ENCODE assay signal across 8 cellular contexts in the genomic region with DNA sequence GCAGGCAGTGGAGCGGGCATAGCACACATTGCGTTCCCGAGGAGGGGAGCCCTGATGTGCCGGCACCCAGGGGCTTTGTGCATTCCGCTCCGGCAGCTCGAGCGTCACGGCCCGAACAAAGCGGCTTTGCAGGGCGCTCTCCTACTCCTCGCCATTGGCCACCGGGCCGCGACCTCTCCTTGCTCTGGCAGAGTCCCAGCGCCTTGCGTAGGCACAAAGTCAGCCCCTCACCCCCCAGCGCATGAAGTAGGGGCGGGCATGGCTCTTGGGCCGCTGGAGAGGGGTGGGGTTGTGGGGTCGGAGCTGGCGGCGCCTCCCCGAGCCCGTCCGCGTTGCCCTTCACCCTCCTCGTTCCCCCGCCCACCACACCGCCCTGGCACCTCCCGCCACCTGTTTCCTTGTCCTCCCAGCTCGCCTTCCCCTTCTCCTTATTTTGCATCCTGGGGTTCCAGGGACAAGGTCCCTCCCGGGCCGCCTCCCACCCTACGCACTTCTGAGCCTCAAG. TPM values are rescaled to one million over a fixed set of nuclear protein-coding genes. Genes with fewer than 3 reads are reported as not detected.
A peak's percentile ranks its signal among the peaks of the same experiment; 100 is the strongest.
DNase-seq lines count a peak whose midpoint lies in the region; ATAC-seq, FAIRE-seq and TF ChIP-seq lines count a peak whose summit lies in the region.

No MANE protein-coding gene starts in this region.

- H3K27ac ChIP-seq in CD8-positive, alpha-beta T cell (ENCODE audit: low read depth, low read length), result peak overlapping the region; percentile 7
- no peak overlapping the region for H3K27ac ChIP-seq in ectodermal cell (ENCODE audit: insufficient read depth, low read depth, low read length, poor library complexity, severe bottlenecking)

- no peak for TF ChIP-seq CTCF in CD8-positive, alpha-beta T cell (IDR thresholded peaks at IDR 0.05)

- H3K36me3 Mint-ChIP-seq in CD8-positive, alpha-beta T cell, result peaks cover 7% of the 10 kb centered on the region
- peaks cover 2% of the 10 kb centered on the region for H3K36me3 Mint-ChIP-seq in IgD-negative memory B cell
- H3K36me3 Mint-ChIP-seq in activated CD4-positive, alpha-beta T cell treated with anti-CD3 and anti-CD28 coated beads, Interleukin-2, amount 10 ng/mL, durations not matched to agents 24 days and 14 days (ENCODE audit: low read depth), result peaks cover 10% of the 10 kb centered on the region
- peaks cover 6% of the 10 kb centered on the region for H3K36me3 Mint-ChIP-seq in stimulated activated memory B cell treated with anti-CD40 and anti-IgM and Interleukin-4, amounts not matched to agents 10 μg/mL and 1 μg/mL and 100 μg/mL, for 72 hours

- FAIRE-seq in GM12892 (lab: Jason Lieb, UNC), result no peak

- no peaks in the 10 kb centered on the region for H3K9me3 Mint-ChIP-seq in CD8-positive, alpha-beta T cell
- H3K9me3 Mint-ChIP-seq in IgD-negative memory B cell, result no peaks in the 10 kb centered on the region
- no peaks in the 10 kb centered on the region for H3K9me3 Mint-ChIP-seq in activated CD4-positive, alpha-beta T cell treated with anti-CD3 and anti-CD28 coated beads, Interleukin-2, amount 10 ng/mL, durations not matched to agents 24 days and 14 days
- no peaks in the 10 kb centered on the region for H3K9me3 Mint-ChIP-seq in stimulated activated memory B cell treated with anti-CD40 and anti-IgM and Interleukin-4, amounts not matched to agents 10 μg/mL and 1 μg/mL and 100 μg/mL, for 72 hours

- H3K4me1 Mint-ChIP-seq in CD8-positive, alpha-beta T cell (ENCODE audit: low read depth), result peaks cover 18% of the 10 kb centered on the region
- H3K4me1 Mint-ChIP-seq in IgD-negative memory B cell, result peaks cover 10 to 14% (median 11%) of the 10 kb centered on the region in 3 donors
- H3K4me1 Mint-ChIP-seq in activated CD4-positive, alpha-beta T cell treated with anti-CD3 and anti-CD28 coated beads, Interleukin-2, amount 10 ng/mL, durations not matched to agents 24 days and 14 days, result peaks cover 13% of the 10 kb centered on the region
- peaks cover 23% of the 10 kb centered on the region for H3K4me1 Mint-ChIP-seq in stimulated activated memory B cell treated with anti-CD40 and anti-IgM and Interleukin-4, amounts not matched to agents 10 μg/mL and 1 μg/mL and 100 μg/mL, for 72 hours

- H3K4me3 Mint-ChIP-seq in CD8-positive, alpha-beta T cell, result peak overlapping the region; percentile 83
- H3K4me3 Mint-ChIP-seq in IgD-negative memory B cell, result peak overlapping the region; percentile 73 to 90 (median 86)
- H3K4me3 Mint-ChIP-seq in activated CD4-positive, alpha-beta T cell treated with anti-CD3 and anti-CD28 coated beads, Interleukin-2, amount 10 ng/mL, durations not matched to agents 24 days and 14 days, result peak overlapping the region; percentile 84
- peak overlapping the region; percentile 95 for H3K4me3 Mint-ChIP-seq in stimulated activated memory B cell treated with anti-CD40 and anti-IgM and Interleukin-4, amounts not matched to agents 10 μg/mL and 1 μg/mL and 100 μg/mL, for 72 hours

- H3K36me3 ChIP-seq in CD8-positive, alpha-beta T cell (ENCODE audit: insufficient read depth, low read length), result no peaks in the 10 kb centered on the region
- H3K36me3 ChIP-seq in ectodermal cell (ENCODE audit: control insufficient read depth, insufficient read depth, low read length), result no peaks in the 10 kb centered on the region

- H3K27me3 Mint-ChIP-seq in CD8-positive, alpha-beta T cell (ENCODE audit: low read depth), result no peaks in the 10 kb centered on the region
- no peaks in the 10 kb centered on the region for H3K27me3 Mint-ChIP-seq in IgD-negative memory B cell
- H3K27me3 Mint-ChIP-seq in activated CD4-positive, alpha-beta T cell treated with anti-CD3 and anti-CD28 coated beads, Interleukin-2, amount 10 ng/mL, durations not matched to agents 24 days and 14 days, result peaks cover 35% of the 10 kb centered on the region
- H3K27me3 Mint-ChIP-seq in stimulated activated memory B cell treated with anti-CD40 and anti-IgM and Interleukin-4, amounts not matched to agents 10 μg/mL and 1 μg/mL and 100 μg/mL, for 72 hours, result no peaks in the 10 kb centered on the region

- DNase-seq in CD8-positive, alpha-beta T cell, result peak in 5 of 7 experiments; percentile 19 to 62 (median 40)
- peak; percentile 79 for DNase-seq in activated CD4-positive, alpha-beta T cell treated with anti-CD3 and anti-CD28 coated beads, Interleukin-2, amount 10 ng/mL, durations not matched to agents 24 days and 14 days
- DNase-seq in medulla oblongata (ENCODE audit: extremely low spot score), result peak; percentile 45
- DNase-seq in GM12892 (ENCODE audit: insufficient read length), result no peak
- DNase-seq in HuH-7 (ENCODE audit: low spot score), result no peak

- CTCF ChIA-PET in CD8-positive, alpha-beta T cell (lab: Charles Lee), result interaction anchor here (0.7 to 1.1 kb wide), 3 partner anchors 27 to 137 kb away, joined by 3 to 4 read pairs (median 3); no protein-coding TSS in a partner anchor

- TF ChIP-seq POLR2A in GM12892 (IDR thresholded peaks at IDR 0.05; ENCODE audit: low read depth, low read length), result no peak

- WGBS in ectodermal cell, 2 experiments, result 1 to 2% methylated on average over 36 of the region's 36 CpGs

- H3K9me3 ChIP-seq in CD8-positive, alpha-beta T cell (ENCODE audit: low read length), result no peaks in the 10 kb centered on the region
- no peaks in the 10 kb centered on the region for H3K9me3 ChIP-seq in ectodermal cell (ENCODE audit: control insufficient read depth, low read length)

- no peaks in the 10 kb centered on the region for H3K27me3 ChIP-seq in CD8-positive, alpha-beta T cell (ENCODE audit: insufficient read depth, low read length)
- peaks cover 62% of the 10 kb centered on the region for H3K27me3 ChIP-seq in ectodermal cell (ENCODE audit: control insufficient read depth, insufficient read depth, low read length, poor library complexity, severe bottlenecking)

- intact Hi-C loops in CD8-positive, alpha-beta T cell (cut with DNase I, micrococcal nuclease), result loop anchor here (1.0 to 2.0 kb wide), 3 partner anchors 27 to 117 kb away; partner anchors contain the start of gene CDPF1 (in 1 of the 2)
- intact Hi-C loops in activated CD4-positive, alpha-beta T cell treated with anti-CD3 and anti-CD28 coated beads, Interleukin-2, amount 10 ng/mL, durations not matched to agents 24 days and 14 days (cut with micrococcal nuclease), result no loop called here

- peak overlapping the region; percentile 89 for H3K27ac Mint-ChIP-seq in CD8-positive, alpha-beta T cell
- H3K27ac Mint-ChIP-seq in IgD-negative memory B cell, result peak overlapping the region; percentile 1 to 40 (median 33)
- peak overlapping the region; percentile 32 for H3K27ac Mint-ChIP-seq in activated CD4-positive, alpha-beta T cell treated with anti-CD3 and anti-CD28 coated beads, Interleukin-2, amount 10 ng/mL, durations not matched to agents 24 days and 14 days
- H3K27ac Mint-ChIP-seq in stimulated activated memory B cell treated with anti-CD40 and anti-IgM and Interleukin-4, amounts not matched to agents 10 μg/mL and 1 μg/mL and 100 μg/mL, for 72 hours, result peak overlapping the region; percentile 58

- ATAC-seq in CD8-positive, alpha-beta T cell, result peak; percentile 28
- ATAC-seq in stimulated activated memory B cell treated with anti-CD40 and anti-IgM and Interleukin-4, amounts not matched to agents 10 μg/mL and 1 μg/mL and 100 μg/mL, for 72 hours, result peak; percentile 9

- H3K4me3 ChIP-seq in CD8-positive, alpha-beta T cell (ENCODE audit: low read depth, low read length), result peak overlapping the region; percentile 48
- peak overlapping the region; percentile 61 for H3K4me3 ChIP-seq in ectodermal cell (ENCODE audit: insufficient read depth, low read depth, low read length)

- POLR2A ChIA-PET in CD8-positive, alpha-beta T cell (lab: Charles Lee), result interaction anchor here (1.4 to 2.2 kb wide), 3 partner anchors 28 to 114 kb away, joined by 4 to 10 read pairs (median 7); partner anchors contain the start of gene CDPF1

- peaks cover 21% of the 10 kb centered on the region for H3K4me1 ChIP-seq in CD8-positive, alpha-beta T cell (ENCODE audit: insufficient read depth, low read length)
- no peaks in the 10 kb centered on the region for H3K4me1 ChIP-seq in ectodermal cell (ENCODE audit: control insufficient read depth, insufficient read depth, low read length)

RNA-seq across cellular contexts. Expression of gene PPARA, which starts 0.8 kb away (rescaled TPM):
- total RNA-seq in CD8-positive, alpha-beta T cell, result 1 to 10 TPM; 4.4 to 6.9 TPM
- 7.1 TPM for polyA plus RNA-seq in IgD-negative memory B cell
- total RNA-seq in activated CD4-positive, alpha-beta T cell treated with anti-CD3 and anti-CD28 coated beads, Interleukin-2, amount 10 ng/mL, durations not matched to agents 24 days and 14 days, result 13.0 and 14.4 TPM in 2 replicates
- polyA plus RNA-seq in ectodermal cell (2013, experiment 1 of 4), result 5.2 TPM
- 5.3 TPM for polyA plus RNA-seq in ectodermal cell (2013, experiment 2 of 4)
- polyA plus RNA-seq in ectodermal cell (2013, experiment 3 of 4), result 4.1 TPM
- polyA plus RNA-seq in ectodermal cell (2013, experiment 4 of 4), result 3.5 TPM
- polyA plus RNA-seq in GM12892 (2012; ENCODE audit: missing spikeins), result 6.2 TPM

Comparison
In these comparisons a context has a peak if more than half of its experiments do, and no peak if none do; other contexts are left out.
1. DNase-seq: peak in CD8-positive, alpha-beta T cell (5 of 7), activated CD4-positive, alpha-beta T cell treated with anti-CD3 and anti-CD28 coated beads, Interleukin-2, amount 10 ng/mL, durations not matched to agents 24 days and 14 days (single experiment) and medulla oblongata (single experiment); none in GM12892 (single experiment) and HuH-7 (single experiment).
2. H3K27ac Mint-ChIP-seq: peak in every context shown above with its lines; median percentile 89 in CD8-positive, alpha-beta T cell; 58 in stimulated activated memory B cell treated with anti-CD40 and anti-IgM and Interleukin-4, amounts not matched to agents 10 μg/mL and 1 μg/mL and 100 μg/mL, for 72 hours; 33 in IgD-negative memory B cell; 32 in activated CD4-positive, alpha-beta T cell treated with anti-CD3 and anti-CD28 coated beads, Interleukin-2, amount 10 ng/mL, durations not matched to agents 24 days and 14 days.
3. Peak in every context shown above with its lines, with median percentiles within 50 percentile points of each other: H3K4me3 Mint-ChIP-seq.